Comparison of ENCODE assay signal across 16 cellular contexts in genomic region chr1:21912038-21912758, GRCh38. TPM values are rescaled to one million over a fixed set of nuclear protein-coding genes. Genes with fewer than 3 reads are reported as not detected.
A peak's percentile ranks its signal among the peaks of the same experiment; 100 is the strongest.
DNase-seq lines count a peak whose midpoint lies in the region; FAIRE-seq and TF ChIP-seq lines count a peak whose summit lies in the region.
"Had no signal": no experiment of that assay in that cellular context is flagged by ENCODE, and none has a peak within 500 bp of the region (broad histone marks: within the 10 kb centered on the region; RNA-seq: fewer than 3 reads in every experiment).

No MANE protein-coding gene starts in this region.

- CTCF ChIA-PET in HEK293 (lab: Yijun Ruan, JAX) = no interaction called here

- WGBS in suprapubic skin = 72% methylated on average over 9 of the region's 9 CpGs

- no peak for FAIRE-seq in astrocyte (lab: Jason Lieb, UNC)
- FAIRE-seq: GM19239 had no signal

- peaks cover 41% of the 10 kb centered on the region for H3K4me1 Mint-ChIP-seq in astrocyte (ENCODE audit: low read depth, unreplicated experiment)
- peaks cover 29% of the 10 kb centered on the region for H3K4me1 Mint-ChIP-seq in mesothelial cell of epicardium

- H3K36me3 ChIP-seq in HEK293 (ENCODE audit: control insufficient read depth in 2 of 2, insufficient read depth in 1 of 2, low read length in 2 of 2) = no peaks in the 10 kb centered on the region
- H3K36me3 ChIP-seq in astrocyte (ENCODE audit: insufficient read depth, low read length) = no peaks in the 10 kb centered on the region
- no peaks in the 10 kb centered on the region for H3K36me3 ChIP-seq in suprapubic skin

- H3K9me3 ChIP-seq in HEK293 (ENCODE audit: control insufficient read depth, insufficient read depth, low read depth, low read length) (no peaks in the 10 kb centered on the region), astrocyte (ENCODE audit: insufficient read depth, low read depth, low read length) (no peaks in the 10 kb centered on the region), suprapubic skin (no peaks in the 10 kb centered on the region)

- peaks cover 32% of the 10 kb centered on the region for H4K20me1 ChIP-seq in astrocyte (ENCODE audit: insufficient read depth, low read length)

- H3K4me3 Mint-ChIP-seq in astrocyte (ENCODE audit: unreplicated experiment) (no peak overlapping the region), mesothelial cell of epicardium (no peak overlapping the region)
- H3K4me3 Mint-ChIP-seq: T-helper 17 cell had no signal

- H3K4me3 ChIP-seq in HEK293 (ENCODE audit: low read depth, low read length) (no peak overlapping the region), astrocyte (ENCODE audit: insufficient read depth, low read depth, low read length) (no peak overlapping the region), suprapubic skin (no peak overlapping the region)
- H3K4me3 ChIP-seq: PC-9 had no signal

- TF ChIP-seq CTCF in HEK293 (tag by site-specific recombination; IDR thresholded peaks at IDR 0.05) (no peak), astrocyte (IDR thresholded peaks at IDR 0.05; ENCODE audit: insufficient read depth, low read depth, low read length) (no peak), mesothelial cell of epicardium (IDR thresholded peaks at IDR 0.05; ENCODE audit: unreplicated experiment) (no peak), suprapubic skin (IDR thresholded peaks at IDR 0.05) (no peak)

- H3K27me3 ChIP-seq in astrocyte (ENCODE audit: insufficient read depth, low read length) = no peaks in the 10 kb centered on the region
- H3K27me3 ChIP-seq in suprapubic skin = no peaks in the 10 kb centered on the region

- no peak overlapping the region for H3K27ac ChIP-seq in HEK293 (ENCODE audit: extremely low read depth, low read depth, low read length)
- H3K27ac ChIP-seq in astrocyte (ENCODE audit: low read depth, low read length) = no peak overlapping the region
- peak overlapping the region; percentile 88 for H3K27ac ChIP-seq in suprapubic skin
- H3K27ac ChIP-seq: PC-9 had no signal

- no peak overlapping the region for H2AFZ ChIP-seq in astrocyte (ENCODE audit: low read depth, low read length)
- H2AFZ ChIP-seq: PC-9 had no signal

- no peak for TF ChIP-seq EP300 in suprapubic skin (IDR thresholded peaks at IDR 0.05)

- H3K9me3 Mint-ChIP-seq in astrocyte (ENCODE audit: unreplicated experiment) = no peaks in the 10 kb centered on the region
- no peaks in the 10 kb centered on the region for H3K9me3 Mint-ChIP-seq in mesothelial cell of epicardium

- H3K36me3 Mint-ChIP-seq in astrocyte (ENCODE audit: low read depth, unreplicated experiment) (peaks cover 12% of the 10 kb centered on the region), mesothelial cell of epicardium (peaks cover 3% of the 10 kb centered on the region)

- H3K27me3 Mint-ChIP-seq in astrocyte (ENCODE audit: low read depth, unreplicated experiment) = no peaks in the 10 kb centered on the region
- H3K27me3 Mint-ChIP-seq in mesothelial cell of epicardium (ENCODE audit: low read depth) = no peaks in the 10 kb centered on the region

- H3K27ac Mint-ChIP-seq in astrocyte (ENCODE audit: unreplicated experiment) = peak overlapping the region; percentile 55
- H3K27ac Mint-ChIP-seq in mesothelial cell of epicardium = peak overlapping the region; percentile 34
- H3K27ac Mint-ChIP-seq: T-helper 17 cell had no signal

- H3K79me2 ChIP-seq in astrocyte (ENCODE audit: insufficient read depth, low read length) = peaks cover 42% of the 10 kb centered on the region

- no peaks in the 10 kb centered on the region for H3K4me1 ChIP-seq in HEK293 (ENCODE audit: control insufficient read depth, insufficient read depth, low read length)
- H3K4me1 ChIP-seq in astrocyte (ENCODE audit: insufficient read depth, low read length) = peaks cover 31% of the 10 kb centered on the region
- peaks cover 90% of the 10 kb centered on the region for H3K4me1 ChIP-seq in suprapubic skin

- TF ChIP-seq POLR2A in suprapubic skin (IDR thresholded peaks at IDR 0.05) = no peak

- DNase-seq in astrocyte (ENCODE audit: low read depth) (no peak), mesothelial cell of epicardium (ENCODE audit: low spot score in 2 of 2, unreplicated experiment in 2 of 2) (no peak), suprapubic skin (ENCODE audit: low spot score in 2 of 2) (no peak), KG1 (lab: John Stamatoyannopoulos, UW) (no peak), DMS53 treated with DMSO at 0.1 percent for 48 hours (lab: John Stamatoyannopoulos, UW; ENCODE audit: unreplicated experiment) (no peak), UCSD-AML1 (lab: John Stamatoyannopoulos, UW; ENCODE audit: unreplicated experiment) (no peak), NCI-H748 treated with DMSO at 0.1 percent for 48 hours (lab: John Stamatoyannopoulos, UW) (no peak)
- DNase-seq: activated CD4-positive, alpha-beta T cell treated with anti-CD3 and anti-CD28 coated beads, Interleukin-2, amount 50 U/mL, for 4 hours; activated naive CD4-positive, alpha-beta T cell treated with Interleukin-2 at 50 U/mL for 16 hours; Kasumi-1; mammary epithelial cell; NCI-H2227 treated with DMSO at 0.1 percent for 48 hours; PC-9; T-helper 17 cell had no signal

- no peak overlapping the region for H3K4me2 ChIP-seq in astrocyte (ENCODE audit: low read length)
- H3K4me2 ChIP-seq: PC-9 had no signal

- POLR2A ChIA-PET in HEK293 (lab: Yijun Ruan, JAX) = no interaction called here

- H3K9ac ChIP-seq in astrocyte (ENCODE audit: low read length) = no peak overlapping the region

TF ChIP-seq in HEK293, 187 proteins besides CTCF, POLR2A, EP300 and RAD21:
- TF ChIP-seq SCRT1 (tag by site-specific recombination; IDR thresholded peaks at IDR 0.05; ENCODE audit: borderline replicate concordance) = no peak
- peak; percentile 85 for TF ChIP-seq ZNF768 (tag by site-specific recombination; IDR thresholded peaks at IDR 0.05)
- no peak for TF ChIP-seq ZNF488 (tag by site-specific recombination; IDR thresholded peaks at IDR 0.05)
- no peak for TF ChIP-seq ZNF24 (tag by site-specific recombination; IDR thresholded peaks at IDR 0.05)
- no peak for TF ChIP-seq ZBTB8A (tag by site-specific recombination; IDR thresholded peaks at IDR 0.05)
- no peak for TF ChIP-seq ZNF174 (tag by site-specific recombination; IDR thresholded peaks at IDR 0.05)
- TF ChIP-seq ZNF600 (tag by site-specific recombination; IDR thresholded peaks at IDR 0.05) = no peak
- no peak for TF ChIP-seq ZNF580 (tag by site-specific recombination; IDR thresholded peaks at IDR 0.05)

RNA-seq across cellular contexts. Expression of gene HSPG2, which starts 24.9 kb away (rescaled TPM):
- total RNA-seq in astrocyte (249 and 262 TPM in 2 replicates), mesothelial cell of epicardium (221 to 226 TPM (median 221 TPM) in 3 replicates), suprapubic skin (100 to 1,000 TPM in 3 of 4 donors, 10 to 100 TPM in 1; 97.5 to 164 (median 131) TPM)
